In genomic region chr3:114389156-114389555, GRCh38 we compare ENCODE assay signal across 19 cellular contexts.
A peak's percentile ranks its signal among the peaks of the same experiment; 100 is the strongest.
DNase-seq lines count a peak whose midpoint lies in the region; ATAC-seq and TF ChIP-seq lines count a peak whose summit lies in the region.
"Had no signal": no experiment of that assay in that cellular context is flagged by ENCODE, and none has a peak within 500 bp of the region (broad histone marks: within the 10 kb centered on the region; RNA-seq: fewer than 3 reads in every experiment).

No MANE protein-coding gene starts in this region.

- H3K27me3 Mint-ChIP-seq in progenitor cell of endocrine pancreas, result no peaks in the 10 kb centered on the region

- WGBS in esophagus muscularis mucosa, result 89% methylated on average over 4 of the region's 4 CpGs

- H3K4me3 Mint-ChIP-seq in progenitor cell of endocrine pancreas (ENCODE audit: low read depth), result no peak overlapping the region

- H3K4me2 ChIP-seq in DND-41 (ENCODE audit: insufficient read depth, low read length), result no peak overlapping the region

- H3K27ac Mint-ChIP-seq in progenitor cell of endocrine pancreas, result peak overlapping the region; percentile 12

- no peaks in the 10 kb centered on the region for H3K79me2 ChIP-seq in DND-41 (ENCODE audit: insufficient read depth, low read length)

- peaks cover 9% of the 10 kb centered on the region for H3K36me3 Mint-ChIP-seq in progenitor cell of endocrine pancreas (ENCODE audit: insufficient read depth)

- no peak overlapping the region for H3K9ac ChIP-seq in DND-41 (ENCODE audit: low read depth, low read length)

- TF ChIP-seq EP300 in esophagus muscularis mucosa (IDR thresholded peaks at IDR 0.05), result no peak

- peak; percentile 20 for DNase-seq in activated CD8-positive, alpha-beta memory T cell treated with anti-CD3 and anti-CD28 coated beads, Interleukin-2, amount 50 U/mL, for 4 hours
- DNase-seq in activated CD8-positive, alpha-beta memory T cell treated with anti-CD3 and anti-CD28 coated beads, Interleukin-2, amount 50 U/mL, for 48 hours, result no peak
- DNase-seq in DND-41 (peak; percentile 15), progenitor cell of endocrine pancreas (ENCODE audit: low spot score, unreplicated experiment) (no peak), NK-92 (lab: John Stamatoyannopoulos, UW; ENCODE audit: unreplicated experiment) (no peak), esophagus muscularis mucosa (ENCODE audit: extremely low spot score) (no peak)
- peak; percentile 6 for DNase-seq in activated gamma-delta T cell treated with anti-CD3 and anti-CD28 coated beads, Interleukin-2, amount 50 U/mL, for 16 hours (ENCODE audit: low read depth)
- DNase-seq: activated T-cell treated with anti-CD3 and anti-CD28 coated beads, Interleukin-2, amount 50 U/mL, for 1 hour; BE2C; EL; esophagus squamous epithelium; KBM-7; lower lobe of right lung; NCI-H146; NCI-H2171; NCI-H524; occipital lobe; upper lobe of right lung had no signal

- H3K4me3 ChIP-seq in DND-41 (ENCODE audit: low read depth in 1 of 2, low read length in 2 of 2) (no peak overlapping the region), esophagus muscularis mucosa (no peak overlapping the region)
- H3K4me3 ChIP-seq: esophagus squamous epithelium, lower lobe of right lung, upper lobe of right lung had no signal

- H3K36me3 ChIP-seq in DND-41 (ENCODE audit: insufficient read depth, low read length) (no peaks in the 10 kb centered on the region), esophagus muscularis mucosa (peaks cover 7 to 35% (median 12%) of the 10 kb centered on the region in 4 donors)

- H3K4me1 Mint-ChIP-seq in progenitor cell of endocrine pancreas (ENCODE audit: low read depth), result no peaks in the 10 kb centered on the region

- no peak overlapping the region for H3K27ac ChIP-seq in DND-41 (ENCODE audit: low read length)
- no peak overlapping the region for H3K27ac ChIP-seq in esophagus muscularis mucosa (replicated peaks in 1 of 4)
- H3K27ac ChIP-seq: esophagus squamous epithelium, lower lobe of right lung, upper lobe of right lung had no signal

- H3K27me3 ChIP-seq in DND-41 (ENCODE audit: insufficient read depth, low read length, poor library complexity) (no peaks in the 10 kb centered on the region), esophagus muscularis mucosa (no peaks in the 10 kb centered on the region)
- H3K27me3 ChIP-seq: BE2C, esophagus squamous epithelium, upper lobe of right lung had no signal

- ATAC-seq in DND-41 (ENCODE audit: insufficient read depth, low read depth) (no peak), GM19467 (IDR thresholded peaks at IDR 0.05; ENCODE audit: unreplicated experiment) (no peak)
- ATAC-seq: lower lobe of right lung, upper lobe of right lung had no signal

- no peaks in the 10 kb centered on the region for H3K9me3 Mint-ChIP-seq in progenitor cell of endocrine pancreas (ENCODE audit: low read depth)

- no peak overlapping the region for H2AFZ ChIP-seq in DND-41 (ENCODE audit: low read depth, low read length)

- no peak for TF ChIP-seq POLR2A in esophagus muscularis mucosa (IDR thresholded peaks at IDR 0.05; ENCODE audit: low read depth)

- intact Hi-C loops in esophagus muscularis mucosa (cut with DNase I), result no loop called here

- H4K20me1 ChIP-seq in DND-41 (ENCODE audit: insufficient read depth, low read length), result no peaks in the 10 kb centered on the region

- H3K9me3 ChIP-seq in DND-41 (ENCODE audit: insufficient read depth, low read length, severe bottlenecking) (no peaks in the 10 kb centered on the region), esophagus muscularis mucosa (no peaks in the 10 kb centered on the region)
- H3K9me3 ChIP-seq: BE2C, esophagus squamous epithelium, lower lobe of right lung, upper lobe of right lung had no signal

- no peak for TF ChIP-seq CTCF in DND-41 (IDR thresholded peaks at IDR 0.05; ENCODE audit: borderline replicate concordance, extremely low read depth, low read length, poor library complexity, severe bottlenecking)
- no peak for TF ChIP-seq CTCF in progenitor cell of endocrine pancreas (IDR thresholded peaks at IDR 0.05; ENCODE audit: unreplicated experiment)
- TF ChIP-seq CTCF in esophagus muscularis mucosa (IDR thresholded peaks at IDR 0.05), result no peak

- no peaks in the 10 kb centered on the region for H3K4me1 ChIP-seq in DND-41 (ENCODE audit: insufficient read depth, low read length)
- peaks cover 10 to 22% (median 14%) of the 10 kb centered on the region in 4 donors for H3K4me1 ChIP-seq in esophagus muscularis mucosa
- H3K4me1 ChIP-seq: upper lobe of right lung had no signal

Comparison
In these comparisons a context has a peak if more than half of its experiments do, and no peak if none do; other contexts are left out.
1. DNase-seq: peak in activated CD8-positive, alpha-beta memory T cell treated with anti-CD3 and anti-CD28 coated beads, Interleukin-2, amount 50 U/mL, for 4 hours (single experiment), DND-41 (single experiment) and activated gamma-delta T cell treated with anti-CD3 and anti-CD28 coated beads, Interleukin-2, amount 50 U/mL, for 16 hours (single experiment); none in activated CD8-positive, alpha-beta memory T cell treated with anti-CD3 and anti-CD28 coated beads, Interleukin-2, amount 50 U/mL, for 48 hours (single experiment), progenitor cell of endocrine pancreas (single experiment), NK-92 (single experiment) and esophagus muscularis mucosa (single experiment).